ENCODE assay signal across 8 cellular contexts in genomic region chr1:53195913-53196484, GRCh38. TPM values are rescaled to one million over a fixed set of nuclear protein-coding genes. Genes with fewer than 3 reads are reported as not detected.
DNase-seq lines count a peak whose midpoint lies in the region; ATAC-seq and TF ChIP-seq lines count a peak whose summit lies in the region.

No MANE protein-coding gene starts in this region.

- H3K18ac ChIP-seq in IMR-90 (ENCODE audit: low read depth, low read length) = no peak overlapping the region

- CTCF ChIA-PET in activated CD4-positive, alpha-beta T cell treated with anti-CD3 and anti-CD28 coated beads, Interleukin-2, amount 10 ng/mL, durations not matched to agents 7 days and 5 days (lab: Charles Lee) = interaction anchor here (0.6 to 1.2 kb wide), 6 partner anchors 11 to 272 kb away, joined by 3 to 5 read pairs (median 3); no protein-coding TSS in a partner anchor
- CTCF ChIA-PET in IMR-90 (lab: Yijun Ruan, JAX) = interaction anchor here (1.0 to 1.1 kb wide), 2 partner anchors 13 to 16 kb away, joined by 3 to 4 read pairs; no protein-coding TSS in a partner anchor
- CTCF ChIA-PET in mammary epithelial cell (lab: Charles Lee; ENCODE audit: low non-redundant PET) = no interaction called here

- H2AK9ac ChIP-seq in IMR-90 (replicated peaks; ENCODE audit: low read depth, low read length, poor library complexity) = peak overlapping the region; percentile 1

- peak overlapping the region; percentile 10; the same call in 1 of the 2 replicates for H4K91ac ChIP-seq in IMR-90 (ENCODE audit: insufficient read depth, low read depth, low read length)

- H3K27me3 ChIP-seq in IMR-90 (ENCODE audit: control insufficient read depth, insufficient read depth, low read length) (no peaks in the 10 kb centered on the region), mammary epithelial cell (ENCODE audit: insufficient read depth, low read length) (no peaks in the 10 kb centered on the region)

- dilution Hi-C loops in IMR-90 (cut with HindIII; ENCODE audit: low sequenced_read_pairs, unreplicated experiment) = no loop called here
- dilution Hi-C loops in mammary epithelial cell (cut with HindIII; ENCODE audit: low sequenced_read_pairs) = no loop called here

- no peak for DNase-seq in activated CD4-positive, alpha-beta T cell treated with anti-CD3 and anti-CD28 coated beads, Interleukin-2, amount 10 ng/mL, durations not matched to agents 7 days and 5 days
- no peak for DNase-seq in activated CD4-positive, alpha-beta T cell treated with anti-CD3 and anti-CD28 coated beads for 1 hour
- DNase-seq in IMR-90 = no peak
- DNase-seq in mammary epithelial cell = no peak
- DNase-seq in GM13976 (ENCODE audit: low spot score) = no peak
- DNase-seq in activated gamma-delta T cell treated with Interleukin-2 at 50 U/mL for 16 hours = no peak
- no peak for DNase-seq in LoVo (ENCODE audit: low spot score)

- H2AK5ac ChIP-seq in IMR-90 (ENCODE audit: low read depth, low read length) = peak overlapping the region; percentile 26; the same call in 1 of the 2 replicates

- H2BK5ac ChIP-seq in IMR-90 (ENCODE audit: low read depth, low read length, poor library complexity, severe bottlenecking) = peak overlapping the region; percentile 25

- peak overlapping the region; percentile 49 for H3K56ac ChIP-seq in IMR-90 (ENCODE audit: extremely low read depth, insufficient read depth, low read length)

- peaks cover 25 to 29% of the 10 kb centered on the region in 2 experiments for H3K79me1 ChIP-seq in IMR-90 (ENCODE audit: low read depth in 1 of 2, low read length in 2 of 2)

- H3K27ac ChIP-seq in IMR-90 (ENCODE audit: insufficient read depth, low read length) (0 out of 2 replicates have a peak overlapping the region, but pooled peaks have one; percentile 4), mammary epithelial cell (ENCODE audit: insufficient read depth, low read depth, low read length) (no peak overlapping the region), mesodermal cell (ENCODE audit: low read depth, low read length, severe bottlenecking) (no peak overlapping the region)

- peak overlapping the region; percentile 65 for H3K4ac ChIP-seq in IMR-90 (ENCODE audit: low read depth, low read length)

- no peaks in the 10 kb centered on the region for H3K27me3 Mint-ChIP-seq in activated CD4-positive, alpha-beta T cell treated with anti-CD3 and anti-CD28 coated beads, Interleukin-2, amount 10 ng/mL, durations not matched to agents 7 days and 5 days

- BruUV-seq in IMR-90 (replicated peaks; lab: Mats Ljungman, UMichigan) (no TSS peak), mammary epithelial cell (replicated peaks; lab: Mats Ljungman, UMichigan) (no TSS peak)

- peaks cover 26% of the 10 kb centered on the region for H3K79me2 ChIP-seq in mammary epithelial cell (ENCODE audit: insufficient read depth, low read length)

- peaks cover 8% of the 10 kb centered on the region for H3K36me3 ChIP-seq in IMR-90 (ENCODE audit: control insufficient read depth, insufficient read depth, low read length)
- H3K36me3 ChIP-seq in mammary epithelial cell (ENCODE audit: insufficient read depth, low read length) = no peaks in the 10 kb centered on the region
- peaks cover 15% of the 10 kb centered on the region for H3K36me3 ChIP-seq in mesodermal cell (ENCODE audit: control insufficient read depth, insufficient read depth, low read length)

- H2AFZ ChIP-seq in IMR-90 (replicated peaks; ENCODE audit: low read length, poor library complexity) (peak overlapping the region; percentile 80), mammary epithelial cell (ENCODE audit: low read depth, low read length) (peak overlapping the region; percentile 88)

- H3K23ac ChIP-seq in IMR-90 (ENCODE audit: low read depth, low read length) = peak overlapping the region; percentile 1; the same call in 1 of the 2 replicates

- no peak for TF ChIP-seq CTCF in IMR-90 (conservative IDR thresholded peaks at IDR 0.05; ENCODE audit: low read depth, low read length)
- no peak for TF ChIP-seq CTCF in mammary epithelial cell (conservative IDR thresholded peaks at IDR 0.05 in 1 of 2, IDR thresholded peaks at IDR 0.05 in 1 of 2; ENCODE audit: extremely low read depth in 1 of 2, insufficient read depth in 1 of 2, low read depth in 1 of 2, low read length in 2 of 2)
- TF ChIP-seq CTCF in GM13976 (IDR thresholded peaks at IDR 0.05; ENCODE audit: borderline replicate concordance, control extremely low read depth, extremely low read depth, insufficient read depth, missing control alignments) = no peak

- H4K5ac ChIP-seq in IMR-90 (ENCODE audit: low read depth, low read length) = peak overlapping the region; percentile 40

- H3K36me3 Mint-ChIP-seq in activated CD4-positive, alpha-beta T cell treated with anti-CD3 and anti-CD28 coated beads, Interleukin-2, amount 10 ng/mL, durations not matched to agents 7 days and 5 days (ENCODE audit: low read depth) = peaks cover 20% of the 10 kb centered on the region

- in situ Hi-C loops in IMR-90 (cut with MboI; ENCODE audit: low sequenced_read_pairs) = no loop called here
- in situ Hi-C loops in mammary epithelial cell (cut with MboI; ENCODE audit: low sequenced_read_pairs in 2 of 2) = loop anchor here (25.0 kb wide), 2 partner anchors 259 to 284 kb away; partner anchors contain the start of genes ECHDC2 (in 1 of the 2) and SCP2 (in 1 of the 2)
- in situ Hi-C loops in GM13976 (cut with MboI; ENCODE audit: low sequenced_read_pairs, unreplicated experiment) = loop anchor here (25.0 kb wide), 2 partner anchors 284 to 484 kb away; partner anchors contain the start of gene ECHDC2

- ATAC-seq in IMR-90 (ENCODE audit: low read depth) = no peak

- H3K4me1 Mint-ChIP-seq in activated CD4-positive, alpha-beta T cell treated with anti-CD3 and anti-CD28 coated beads, Interleukin-2, amount 10 ng/mL, durations not matched to agents 7 days and 5 days = peaks cover 29% of the 10 kb centered on the region

- H3K9me3 ChIP-seq in IMR-90 (ENCODE audit: control insufficient read depth, insufficient read depth, low read length) (no peaks in the 10 kb centered on the region), mammary epithelial cell (replicated peaks; ENCODE audit: insufficient read depth, low read length) (no peaks in the 10 kb centered on the region), mesodermal cell (ENCODE audit: control insufficient read depth, low read length) (no peaks in the 10 kb centered on the region)

- POLR2A ChIA-PET in activated CD4-positive, alpha-beta T cell treated with anti-CD3 and anti-CD28 coated beads, Interleukin-2, amount 10 ng/mL, durations not matched to agents 7 days and 5 days (lab: Charles Lee) = interaction anchor here (0.6 kb wide), 2 partner anchors 217 to 849 kb away, joined by 3 read pairs; no protein-coding TSS in a partner anchor
- POLR2A ChIA-PET in IMR-90 (lab: Charles Lee; ENCODE audit: unreplicated experiment) = interaction anchor here (0.6 to 1.0 kb wide), 4 partner anchors 16 to 51 kb away, joined by 3 to 5 read pairs (median 4); no protein-coding TSS in a partner anchor

- H3K4me2 ChIP-seq in IMR-90 (ENCODE audit: low read depth, low read length) = peak overlapping the region; percentile 80
- H3K4me2 ChIP-seq in mammary epithelial cell (ENCODE audit: insufficient read depth, low read depth, low read length) = peak overlapping the region; percentile 73

- H4K20me1 ChIP-seq in IMR-90 (ENCODE audit: insufficient read depth, low read length) (no peaks in the 10 kb centered on the region), mammary epithelial cell (ENCODE audit: insufficient read depth, low read length) (no peaks in the 10 kb centered on the region)

- H2BK20ac ChIP-seq in IMR-90 (ENCODE audit: low read depth, low read length) = peak overlapping the region; percentile 18; the same call in 1 of the 2 replicates

- no peak for TF ChIP-seq POLR2A in IMR-90 (IDR thresholded peaks at IDR 0.05; ENCODE audit: low read depth, low read length)

- 61% methylated on average over 5 of the region's 11 CpGs; no CpG with 5 or more reads in 1 of the 2 experiments for WGBS in IMR-90 (ENCODE audit: extremely low coverage in 2 of 2, insufficient read length in 1 of 2), 2 experiments
- WGBS in mammary epithelial cell (ENCODE audit: low coverage, missing lambda C conversion rate) = 21% methylated on average over 10 of the region's 11 CpGs
- WGBS in mesodermal cell (ENCODE audit: insufficient coverage in 2 of 2), 2 experiments = 74 to 100% methylated on average over 4 to 10 of the region's 11 CpGs

- H3K4me1 ChIP-seq in IMR-90 (ENCODE audit: control insufficient read depth, insufficient read depth, low read length) (peaks cover 13% of the 10 kb centered on the region), mammary epithelial cell (ENCODE audit: insufficient read depth, low read length) (peaks cover 23% of the 10 kb centered on the region), mesodermal cell (ENCODE audit: control insufficient read depth, insufficient read depth, low read length, poor library complexity, severe bottlenecking) (no peaks in the 10 kb centered on the region)

- peak overlapping the region; percentile 91 for H3K27ac Mint-ChIP-seq in activated CD4-positive, alpha-beta T cell treated with anti-CD3 and anti-CD28 coated beads, Interleukin-2, amount 10 ng/mL, durations not matched to agents 7 days and 5 days

- no peak overlapping the region for H2BK15ac ChIP-seq in IMR-90 (ENCODE audit: low read depth, low read length)

- no peaks in the 10 kb centered on the region for H3K9me3 Mint-ChIP-seq in activated CD4-positive, alpha-beta T cell treated with anti-CD3 and anti-CD28 coated beads, Interleukin-2, amount 10 ng/mL, durations not matched to agents 7 days and 5 days

- H3K14ac ChIP-seq in IMR-90 (replicated peaks; ENCODE audit: low read depth, low read length) = peak overlapping the region; percentile 39

- H3K9ac ChIP-seq in IMR-90 (ENCODE audit: low read depth, low read length) (peak overlapping the region; percentile 25; the same call in 1 of the 2 replicates), mammary epithelial cell (ENCODE audit: insufficient read depth, low read length) (peak overlapping the region; percentile 41)

- peak overlapping the region; percentile 37; the same call in 1 of the 2 replicates for H2BK120ac ChIP-seq in IMR-90 (ENCODE audit: low read depth, low read length)

- peak overlapping the region; percentile 10 to 84 for H4K8ac ChIP-seq in IMR-90 (ENCODE audit: low read depth in 2 of 2, low read length in 2 of 2)

- H3K9me1 ChIP-seq in IMR-90 (ENCODE audit: insufficient read depth, low read length) = peaks cover 14% of the 10 kb centered on the region

- no peak for TF ChIP-seq RAD21 in IMR-90 (IDR thresholded peaks at IDR 0.05; ENCODE audit: low read length)

- peak overlapping the region; percentile 97 for H3K4me3 Mint-ChIP-seq in activated CD4-positive, alpha-beta T cell treated with anti-CD3 and anti-CD28 coated beads, Interleukin-2, amount 10 ng/mL, durations not matched to agents 7 days and 5 days

- peak overlapping the region; percentile 68; the same call in 1 of the 2 replicates for H3K4me3 ChIP-seq in IMR-90 (ENCODE audit: insufficient read depth, low read depth, low read length)
- peak overlapping the region; percentile 67 to 94 (median 92) for H3K4me3 ChIP-seq in mammary epithelial cell (replicated peaks in 1 of 3; ENCODE audit: insufficient read depth in 1 of 3, low read depth in 2 of 3, low read length in 3 of 3)
- peak overlapping the region; percentile 90 for H3K4me3 ChIP-seq in mesodermal cell (ENCODE audit: extremely low read depth, insufficient read depth, low read length, poor library complexity, severe bottlenecking)

- intact Hi-C loops in IMR-90 (cut with micrococcal nuclease) (loop anchor here (5.0 kb wide), 2 partner anchors 134 to 369 kb away; partner anchors contain the start of gene PODN), mammary epithelial cell (cut with micrococcal nuclease) (loop anchor here (1.0 kb wide), 1 partner anchor 24 kb away; the partner anchor contains the start of gene CZIB)

RNA-seq across cellular contexts. Expression of gene CPT2, which starts 0.6 kb away (rescaled TPM):
- total RNA-seq in activated CD4-positive, alpha-beta T cell treated with anti-CD3 and anti-CD28 coated beads, Interleukin-2, amount 10 ng/mL, durations not matched to agents 7 days and 5 days = 10 to 100 TPM; 12.2 to 13.0 TPM
- total RNA-seq in IMR-90 (2012; rRNA removed) (14.2 and 16.0 TPM in 2 replicates), mammary epithelial cell (10 to 100 TPM; 21.2 to 28.0 TPM)
- polyA plus RNA-seq in IMR-90 (2012; rRNA removed) (13.6 and 15.8 TPM in 2 replicates), mammary epithelial cell (25.2 TPM)
- polyA plus RNA-seq in IMR-90 (2012; cell fraction: cytosol; rRNA removed) = 7.7 and 11.3 TPM in 2 replicates
- 5.3 and 8.3 TPM in 2 replicates for polyA plus RNA-seq in IMR-90 (2012; cell fraction: nucleus; rRNA removed; ENCODE audit: low replicate concordance)
- polyA minus RNA-seq in mammary epithelial cell = 12.6 TPM
- polyA plus RNA-seq in mesodermal cell (2013, experiment 1 of 2) = 23.4 TPM
- polyA plus RNA-seq in mesodermal cell (2013, experiment 2 of 2) = 18.5 TPM

RNA-seq across cellular contexts. Expression of gene CZIB, which starts 24.4 kb away (rescaled TPM):
- 10 to 100 TPM; 51.0 to 54.0 TPM for total RNA-seq in activated CD4-positive, alpha-beta T cell treated with anti-CD3 and anti-CD28 coated beads, Interleukin-2, amount 10 ng/mL, durations not matched to agents 7 days and 5 days
- total RNA-seq in IMR-90 (2012; rRNA removed) (37.5 and 41.0 TPM in 2 replicates), mammary epithelial cell (10 to 100 TPM; 24.8 to 30.2 TPM)
- polyA plus RNA-seq in IMR-90 (2012; rRNA removed) (55.5 and 58.9 TPM in 2 replicates), mammary epithelial cell (38.6 TPM)
- polyA plus RNA-seq in IMR-90 (2012; cell fraction: cytosol; rRNA removed) = 29.8 and 38.7 TPM in 2 replicates
- polyA plus RNA-seq in IMR-90 (2012; cell fraction: nucleus; rRNA removed; ENCODE audit: low replicate concordance) = 40.0 and 112 TPM in 2 replicates
- 2.4 TPM for polyA minus RNA-seq in mammary epithelial cell
- 57.1 TPM for polyA plus RNA-seq in mesodermal cell (2013, experiment 1 of 2)
- polyA plus RNA-seq in mesodermal cell (2013, experiment 2 of 2) = 53.2 TPM

RNA-seq across cellular contexts. Expression of gene MAGOH, which starts 42.3 kb away (rescaled TPM):
- total RNA-seq in activated CD4-positive, alpha-beta T cell treated with anti-CD3 and anti-CD28 coated beads, Interleukin-2, amount 10 ng/mL, durations not matched to agents 7 days and 5 days = 10 to 100 TPM; 73.3 to 74.1 TPM
- total RNA-seq in IMR-90 (2012; rRNA removed) (3.8 and 26.4 TPM in 2 replicates), mammary epithelial cell (10 to 100 TPM; 15.8 to 43.8 TPM)
- polyA plus RNA-seq in IMR-90 (2012; rRNA removed) (19.0 and 26.3 TPM in 2 replicates), mammary epithelial cell (17.8 TPM)
- 2.2 and 3.2 TPM in 2 replicates for polyA plus RNA-seq in IMR-90 (2012; cell fraction: cytosol; rRNA removed)
- 0.38 and 5.7 TPM in 2 replicates for polyA plus RNA-seq in IMR-90 (2012; cell fraction: nucleus; rRNA removed; ENCODE audit: low replicate concordance)
- 57.4 TPM for polyA minus RNA-seq in mammary epithelial cell
- 66.5 TPM for polyA plus RNA-seq in mesodermal cell (2013, experiment 1 of 2)
- polyA plus RNA-seq in mesodermal cell (2013, experiment 2 of 2) = 69.6 TPM

RNA-seq across cellular contexts. Expression of gene SLC1A7, which starts 53.6 kb away (rescaled TPM):
- not detected for total RNA-seq in activated CD4-positive, alpha-beta T cell treated with anti-CD3 and anti-CD28 coated beads, Interleukin-2, amount 10 ng/mL, durations not matched to agents 7 days and 5 days
- total RNA-seq in IMR-90 (2012; rRNA removed) = not detected in 2 replicates
- 0.05 and 0.06 TPM in 2 replicates for polyA plus RNA-seq in IMR-90 (2012; rRNA removed)
- polyA plus RNA-seq in IMR-90 (2012; cell fraction: cytosol; rRNA removed) = 0.09 TPM in 1 of 2 replicates, not detected in the other
- polyA plus RNA-seq in IMR-90 (2012; cell fraction: nucleus; rRNA removed; ENCODE audit: low replicate concordance) = 0.37 and 0.40 TPM in 2 replicates
- total RNA-seq in mammary epithelial cell = not detected
- polyA plus RNA-seq in mammary epithelial cell = not detected
- polyA minus RNA-seq in mammary epithelial cell = not detected
- polyA plus RNA-seq in mesodermal cell (2013, experiment 1 of 2) = 0.11 TPM
- polyA plus RNA-seq in mesodermal cell (2013, experiment 2 of 2) = not detected
